ENCODE assay signal across 8 cellular contexts in genomic region chr5:68215208-68215887, GRCh38. TPM values are rescaled to one million over a fixed set of nuclear protein-coding genes. Genes with fewer than 3 reads are reported as not detected.
DNase-seq lines count a peak whose midpoint lies in the region; ATAC-seq and TF ChIP-seq lines count a peak whose summit lies in the region.

Gene PIK3R1 (plus strand): TSS chr5:68215756. CDS start chr5:68226676, 10,920 bp downstream.

- CTCF ChIA-PET in mammary epithelial cell (lab: Charles Lee; ENCODE audit: low non-redundant PET): interaction anchor here (0.7 kb wide), 1 partner anchor 1002 kb away, joined by 3 read pairs; no protein-coding TSS in a partner anchor

- BruUV-seq in mammary epithelial cell (replicated peaks; lab: Mats Ljungman, UMichigan): no TSS peak

- intact Hi-C loops in mammary epithelial cell (cut with micrococcal nuclease): loop anchor here (1.0 to 10.0 kb wide), 4 partner anchors 37 to 967 kb away; no protein-coding TSS in a partner anchor

- TF ChIP-seq CTCF in AG09319 (IDR thresholded peaks at IDR 0.05; ENCODE audit: low read depth, low read length): peak; percentile 18
- peak; percentile 25; the same call in 1 of the 2 replicates for TF ChIP-seq CTCF in WI38 (IDR thresholded peaks at IDR 0.05; ENCODE audit: low read depth, low read length)
- TF ChIP-seq CTCF in mammary epithelial cell (conservative IDR thresholded peaks at IDR 0.05 in 1 of 2, IDR thresholded peaks at IDR 0.05 in 1 of 2; ENCODE audit: extremely low read depth in 1 of 2, insufficient read depth in 1 of 2, low read depth in 1 of 2, low read length in 2 of 2): peak; percentile 22 to 42
- TF ChIP-seq CTCF in smooth muscle cell (IDR thresholded peaks at IDR 0.05; ENCODE audit: borderline replicate concordance, insufficient read depth, poor library complexity, severe bottlenecking): peak; percentile 29

- ATAC-seq in GM19023 (IDR thresholded peaks at IDR 0.05; ENCODE audit: unreplicated experiment): peak; percentile 73
- peak; percentile 87 for ATAC-seq in HG03196 (IDR thresholded peaks at IDR 0.05; ENCODE audit: unreplicated experiment)

- 0% methylated on average over 4 of the region's 76 CpGs for WGBS in mammary epithelial cell (ENCODE audit: low coverage, missing lambda C conversion rate)
- under 1% methylated on average over 54 of the region's 76 CpGs for WGBS in smooth muscle cell (ENCODE audit: low lambda C conversion rate)

- H3K4me1 ChIP-seq in mammary epithelial cell (ENCODE audit: insufficient read depth, low read length) (peaks cover 20% of the 10 kb centered on the region), smooth muscle cell (ENCODE audit: low read depth) (peaks cover 17% of the 10 kb centered on the region)

- H3K79me2 ChIP-seq in mammary epithelial cell (ENCODE audit: insufficient read depth, low read length) (peaks cover 48% of the 10 kb centered on the region), smooth muscle cell (ENCODE audit: low read depth) (peaks cover 32% of the 10 kb centered on the region)

- no peaks in the 10 kb centered on the region for H3K36me3 ChIP-seq in mammary epithelial cell (ENCODE audit: insufficient read depth, low read length)
- no peaks in the 10 kb centered on the region for H3K36me3 ChIP-seq in smooth muscle cell (ENCODE audit: low read depth)

- in situ Hi-C loops in mammary epithelial cell (cut with MboI; ENCODE audit: low sequenced_read_pairs in 2 of 2): no loop called here

- H4K20me1 ChIP-seq in mammary epithelial cell (ENCODE audit: insufficient read depth, low read length): peaks cover 6% of the 10 kb centered on the region
- H4K20me1 ChIP-seq in smooth muscle cell (ENCODE audit: low read depth): peaks cover 34% of the 10 kb centered on the region

- H3K27ac ChIP-seq in mammary epithelial cell (ENCODE audit: insufficient read depth, low read depth, low read length) (peak within 1 kb of the TSS; percentile 77), smooth muscle cell (ENCODE audit: low read depth) (peak within 1 kb of the TSS; percentile 94)

- no peaks in the 10 kb centered on the region for H3K27me3 ChIP-seq in mammary epithelial cell (ENCODE audit: insufficient read depth, low read length)
- no peaks in the 10 kb centered on the region for H3K27me3 ChIP-seq in smooth muscle cell (ENCODE audit: low read depth)

- dilution Hi-C loops in mammary epithelial cell (cut with HindIII; ENCODE audit: low sequenced_read_pairs): no loop called here

- H2AFZ ChIP-seq in mammary epithelial cell (ENCODE audit: low read depth, low read length) (peak within 1 kb of the TSS; percentile 86), smooth muscle cell (ENCODE audit: low read depth) (peak within 1 kb of the TSS; percentile 95)

- H3K9me3 ChIP-seq in mammary epithelial cell (replicated peaks; ENCODE audit: insufficient read depth, low read length) (no peaks in the 10 kb centered on the region), smooth muscle cell (replicated peaks; ENCODE audit: low read depth) (no peaks in the 10 kb centered on the region)

- H3K4me2 ChIP-seq in mammary epithelial cell (ENCODE audit: insufficient read depth, low read depth, low read length): peak within 1 kb of the TSS; percentile 90
- peak within 1 kb of the TSS; percentile 89 for H3K4me2 ChIP-seq in smooth muscle cell

- peak; percentile 91 for DNase-seq in AG09319 (ENCODE audit: extremely low read depth, low read depth)
- peak; percentile 87 for DNase-seq in NCI-H2227 treated with DMSO at 0.1 percent for 48 hours (lab: John Stamatoyannopoulos, UW)
- peak; percentile 96 for DNase-seq in mammary epithelial cell
- DNase-seq in iPS-NIHi7 (ENCODE audit: extremely low spot score): peak; percentile 95
- DNase-seq in smooth muscle cell (lab: John Stamatoyannopoulos, UW; ENCODE audit: unreplicated experiment): peak; percentile 91

- H3K4me3 ChIP-seq in WI38 (ENCODE audit: low read depth, low read length) (peak within 1 kb of the TSS; percentile 92), mammary epithelial cell (replicated peaks in 1 of 3; ENCODE audit: insufficient read depth in 1 of 3, low read depth in 2 of 3, low read length in 3 of 3) (peak within 1 kb of the TSS; percentile 88 to 97 (median 91)), smooth muscle cell (peak within 1 kb of the TSS; percentile 78)

- H3K9ac ChIP-seq in mammary epithelial cell (ENCODE audit: insufficient read depth, low read length): peak within 1 kb of the TSS; percentile 74
- peak within 1 kb of the TSS; percentile 92 for H3K9ac ChIP-seq in smooth muscle cell (ENCODE audit: low read depth)

- no peaks in the 10 kb centered on the region for H3F3A ChIP-seq in smooth muscle cell (ENCODE audit: low read depth)

RNA-seq across cellular contexts. Expression of gene PIK3R1, which starts in this region (rescaled TPM):
- total RNA-seq in mammary epithelial cell (100 to 1,000 TPM in 1 of 2 donors, 10 to 100 TPM in 1; 74.3 to 195 TPM), smooth muscle cell (33.2 and 63.6 TPM in 2 replicates)
- polyA plus RNA-seq in mammary epithelial cell (11.1 TPM), smooth muscle cell (5.3 and 7.5 TPM in 2 replicates)
- polyA minus RNA-seq in mammary epithelial cell: 96.6 TPM

Comparison
In these comparisons a context has a peak if more than half of its experiments do, and no peak if none do; other contexts are left out.
1. Peak in every context shown above with its lines: DNase-seq, ATAC-seq, H3K4me3 ChIP-seq and H3K27ac ChIP-seq.